ENCODE assay signal across 15 cellular contexts in genomic region chr16:11979013-11979412, GRCh38. TPM values are rescaled to one million over a fixed set of nuclear protein-coding genes. Genes with fewer than 3 reads are reported as not detected.
DNase-seq lines count a peak whose midpoint lies in the region; TF ChIP-seq lines count a peak whose summit lies in the region.
"Not testable (repeated sequence)": the region's sequence is repeated elsewhere in the genome, so short reads cannot be mapped to it uniquely, and the experiment has no call there.
"Had no signal": no experiment of that assay in that cellular context is flagged by ENCODE, and none has a peak within 500 bp of the region (broad histone marks: within the 10 kb centered on the region; RNA-seq: fewer than 3 reads in every experiment).

No MANE protein-coding gene starts in this region.

- peaks cover 20% of the 10 kb centered on the region for H3K36me3 Mint-ChIP-seq in HFFc6 (ENCODE audit: low read depth)
- H3K36me3 Mint-ChIP-seq in dendritic cell treated with granulocyte-macrophage colony-stimulating factor and Interleukin-4, amounts not matched to agents 40 ng/mL and 50 ng/mL, for 4 days (ENCODE audit: low read depth), result peaks cover 84% of the 10 kb centered on the region
- H3K36me3 Mint-ChIP-seq in type B pancreatic cell, result not testable (repeated sequence)

- peak overlapping the region; percentile 95 for H3K4me2 ChIP-seq in DOHH2 (ENCODE audit: low read length)
- H3K4me2 ChIP-seq in OCI-LY1 (ENCODE audit: low read length), result peak overlapping the region; percentile 95
- peak overlapping the region; percentile 79 for H3K4me2 ChIP-seq in SU-DHL-6 (ENCODE audit: low read depth, low read length, poor library complexity, severe bottlenecking)

- not testable (repeated sequence) for H3F3A ChIP-seq in DOHH2 (ENCODE audit: control insufficient read depth, insufficient read depth); OCI-LY1 (ENCODE audit: insufficient read depth, low read length)
- H3F3A ChIP-seq in SU-DHL-6 (ENCODE audit: insufficient read depth), result peaks cover 20% of the 10 kb centered on the region; the same call in 1 of the 2 replicates

- not testable (repeated sequence) for H3K27ac Mint-ChIP-seq in HFFc6; dendritic cell treated with granulocyte-macrophage colony-stimulating factor and Interleukin-4, amounts not matched to agents 40 ng/mL and 50 ng/mL, for 4 days; type B pancreatic cell

- not testable (repeated sequence) for H3K9ac ChIP-seq in OCI-LY1 (ENCODE audit: low read length); SU-DHL-6 (ENCODE audit: low read length)

- H3K4me1 ChIP-seq in DOHH2 (ENCODE audit: control insufficient read depth, low read length), result peaks cover 58% of the 10 kb centered on the region
- peaks cover 61% of the 10 kb centered on the region for H3K4me1 ChIP-seq in OCI-LY1 (ENCODE audit: insufficient read depth, low read length, severe bottlenecking)
- peaks cover 15 to 77% (median 38%) of the 10 kb centered on the region in 6 donors for H3K4me1 ChIP-seq in spleen

- H3K9me2 ChIP-seq in DOHH2 (replicated peaks; ENCODE audit: control insufficient read depth, low read length); OCI-LY1 (ENCODE audit: low read depth, low read length); SU-DHL-6 (replicated peaks; ENCODE audit: insufficient read depth, low read length): not testable (repeated sequence)

- not testable (repeated sequence) for H3K9me3 ChIP-seq in DOHH2 (ENCODE audit: control insufficient read depth, insufficient read depth, low read length); OCI-LY1 (ENCODE audit: low read length); SU-DHL-6 (ENCODE audit: insufficient read depth, low read length); spleen

- 75 to 82% (median 79%) methylated on average over 5 of the region's 5 CpGs for WGBS in spleen, 5 donors

- intact Hi-C loops in dendritic cell treated with granulocyte-macrophage colony-stimulating factor and Interleukin-4, amounts not matched to agents 40 ng/mL and 50 ng/mL, for 4 days (cut with micrococcal nuclease), result not testable (repeated sequence)
- intact Hi-C loops in spleen (cut with DNase I; ENCODE audit: low total_unique reads), result loop anchor here (10.0 kb wide), 1 partner anchor 86 kb away; no protein-coding TSS in a partner anchor

- H2AFZ ChIP-seq in OCI-LY1 (ENCODE audit: low read length); SU-DHL-6 (ENCODE audit: low read depth, low read length, severe bottlenecking): not testable (repeated sequence)

- TF ChIP-seq POLR2A in spleen (IDR thresholded peaks at IDR 0.05), result not testable (repeated sequence)

- not testable (repeated sequence) for H3K27ac ChIP-seq in DOHH2 (ENCODE audit: low read depth, low read length)
- peak overlapping the region; percentile 48 for H3K27ac ChIP-seq in OCI-LY1 (ENCODE audit: low read depth, low read length, poor library complexity, severe bottlenecking)
- H3K27ac ChIP-seq in SU-DHL-6 (ENCODE audit: low read depth, low read length), result peak overlapping the region; percentile 54; the same call in 1 of the 2 replicates
- peak overlapping the region in 6 of 8 donors; percentile 3 to 89 (median 76) for H3K27ac ChIP-seq in spleen

- not testable (repeated sequence) for TF ChIP-seq CTCF in DOHH2 (IDR thresholded peaks at IDR 0.05; ENCODE audit: low read depth, low read length, poor library complexity, severe bottlenecking); GM12865 (IDR thresholded peaks at IDR 0.05; ENCODE audit: insufficient read depth, low read depth, low read length, missing control alignments); OCI-LY1 (IDR thresholded peaks at IDR 0.05; ENCODE audit: low read length); SU-DHL-6 (IDR thresholded peaks at IDR 0.05; ENCODE audit: insufficient read depth, low read length, poor library complexity, severe bottlenecking); spleen (IDR thresholded peaks at IDR 0.05 in 8 of 11, conservative IDR thresholded peaks at IDR 0.05 in 3 of 11); type B pancreatic cell (conservative IDR thresholded peaks at IDR 0.05)
- TF ChIP-seq CTCF in HFFc6 (IDR thresholded peaks at IDR 0.05), result 0 out of 2 replicates have a peak, but pooled peaks have one; percentile 15

- peaks cover 51% of the 10 kb centered on the region for H3K4me1 Mint-ChIP-seq in HFFc6 (ENCODE audit: low read depth)
- H3K4me1 Mint-ChIP-seq in dendritic cell treated with granulocyte-macrophage colony-stimulating factor and Interleukin-4, amounts not matched to agents 40 ng/mL and 50 ng/mL, for 4 days (ENCODE audit: low read depth), result peaks cover 72% of the 10 kb centered on the region
- peaks cover 41% of the 10 kb centered on the region for H3K4me1 Mint-ChIP-seq in type B pancreatic cell (ENCODE audit: unreplicated experiment)

- not testable (repeated sequence) for H3K9me3 Mint-ChIP-seq in HFFc6; dendritic cell treated with granulocyte-macrophage colony-stimulating factor and Interleukin-4, amounts not matched to agents 40 ng/mL and 50 ng/mL, for 4 days; type B pancreatic cell

- not testable (repeated sequence) for H3K27me3 ChIP-seq in DOHH2 (ENCODE audit: control insufficient read depth, low read length); OCI-LY1 (ENCODE audit: insufficient read depth, low read length); SU-DHL-6 (ENCODE audit: low read length); spleen (replicated peaks in 1 of 7)

- H3K4me3 ChIP-seq in DOHH2 (ENCODE audit: low read length) (peak overlapping the region; percentile 84), GM12865 (ENCODE audit: low read depth, low read length) (peak overlapping the region; percentile 76), OCI-LY1 (ENCODE audit: low read depth, low read length, poor library complexity, severe bottlenecking) (peak overlapping the region; percentile 17)
- not testable (repeated sequence) for H3K4me3 ChIP-seq in SU-DHL-6 (ENCODE audit: insufficient read depth, low read length, poor library complexity, severe bottlenecking); spleen

- H3K79me2 ChIP-seq in DOHH2 (ENCODE audit: control insufficient read depth, low read length) (peaks cover 82% of the 10 kb centered on the region), OCI-LY1 (ENCODE audit: insufficient read depth, low read length) (peaks cover 58% of the 10 kb centered on the region), SU-DHL-6 (ENCODE audit: insufficient read depth, low read length) (peaks cover 74% of the 10 kb centered on the region)

- not testable (repeated sequence) for DNase-seq in GM12865 (ENCODE audit: low read depth); HFFc6; spleen; type B pancreatic cell (ENCODE audit: extremely low spot score, unreplicated experiment)

- H3K4me3 Mint-ChIP-seq in HFFc6, result not testable (repeated sequence)
- peak overlapping the region; percentile 30 for H3K4me3 Mint-ChIP-seq in dendritic cell treated with granulocyte-macrophage colony-stimulating factor and Interleukin-4, amounts not matched to agents 40 ng/mL and 50 ng/mL, for 4 days
- peak overlapping the region; percentile 97 for H3K4me3 Mint-ChIP-seq in type B pancreatic cell

- H4K20me1 ChIP-seq in DOHH2 (ENCODE audit: control insufficient read depth, insufficient read depth, low read depth, low read length); OCI-LY1 (ENCODE audit: insufficient read depth, low read length); SU-DHL-6 (ENCODE audit: low read depth, low read length): not testable (repeated sequence)

- peaks cover 17% of the 10 kb centered on the region for H3K36me3 ChIP-seq in DOHH2 (ENCODE audit: control insufficient read depth, low read length)
- not testable (repeated sequence) for H3K36me3 ChIP-seq in OCI-LY1 (ENCODE audit: insufficient read depth, low read length); SU-DHL-6 (ENCODE audit: low read length); spleen

- not testable (repeated sequence) for H3K27me3 Mint-ChIP-seq in HFFc6 (ENCODE audit: insufficient read depth); dendritic cell treated with granulocyte-macrophage colony-stimulating factor and Interleukin-4, amounts not matched to agents 40 ng/mL and 50 ng/mL, for 4 days; type B pancreatic cell

RNA-seq across cellular contexts. Expression of gene SNX29, which starts 2.5 kb away (rescaled TPM):
- 10 to 100 TPM; 21.7 to 29.4 (median 26.5) TPM for total RNA-seq in HFFc6 (2021; fragmentation: NEBNext Ultra II Directional; extraction: Animal tissue kit (Norgen Biotek cat#: 25700))
- total RNA-seq in spleen, result 10 to 100 TPM; 42.5 to 91.9 (median 78.5) TPM
- 1 to 10 TPM; 5.7 to 6.9 (median 6.9) TPM for polyA plus RNA-seq in spleen
- 21.9 and 24.7 TPM in 2 replicates for total RNA-seq in type B pancreatic cell (ENCODE audit: low replicate concordance)

RNA-seq across cellular contexts. Expression of gene TNFRSF17, which starts 14.0 kb away (rescaled TPM):
- total RNA-seq in HFFc6 (2021; fragmentation: NEBNext Ultra II Directional; extraction: Animal tissue kit (Norgen Biotek cat#: 25700)), result under 1 TPM in 1 of 6 experiments, not detected in 5; 0.28 TPM
- 10 to 100 TPM in 2 of 7 donors, 1 to 10 TPM in 5; 4.8 to 20.1 (median 7.5) TPM for total RNA-seq in spleen
- polyA plus RNA-seq in spleen, result 10 to 100 TPM in 2 of 3 donors, 1 to 10 TPM in 1; 9.5 to 15.1 (median 14.7) TPM
- not detected in 2 replicates for total RNA-seq in type B pancreatic cell (ENCODE audit: low replicate concordance)
- total RNA-seq: A172; Caco-2; CD4-positive, alpha-beta T cell; Daoy; H7; HT-29; K562 had no signal
- polyA plus RNA-seq: K562 had no signal

RNA-seq across cellular contexts. Expression of gene NPIPB2, which starts 37.2 kb away (rescaled TPM):
- total RNA-seq in HFFc6 (2021; fragmentation: NEBNext Ultra II Directional; extraction: Animal tissue kit (Norgen Biotek cat#: 25700)), result 1 to 10 TPM; 4.4 to 6.8 (median 4.9) TPM
- total RNA-seq in spleen (10 to 100 TPM in 5 of 7 donors, 1 to 10 TPM in 2; 5.7 to 23.7 (median 13.5) TPM), type B pancreatic cell (ENCODE audit: low replicate concordance) (7.5 and 13.4 TPM in 2 replicates)
- 1 to 10 TPM; 4.0 to 6.1 (median 5.1) TPM for polyA plus RNA-seq in spleen
- total RNA-seq: Daoy had no signal
